15 cellular contexts compared by ENCODE assay signal in genomic region chr4:13933163-13933562, GRCh38.
DNase-seq lines count a peak whose midpoint lies in the region; ATAC-seq and TF ChIP-seq lines count a peak whose summit lies in the region.
"Had no signal": no experiment of that assay in that cellular context is flagged by ENCODE, and none has a peak within 500 bp of the region (broad histone marks: within the 10 kb centered on the region; RNA-seq: fewer than 3 reads in every experiment).

No MANE protein-coding gene starts in this region.

- no peaks in the 10 kb centered on the region for H3K27me3 Mint-ChIP-seq in natural killer cell treated with Interleukin-12 subunit alpha and Interleukin-12 subunit beta and Interleukin-15 and Interleukin-18, amount 100 ng/mL, for 72 hours
- H3K27me3 Mint-ChIP-seq in activated CD4-positive, alpha-beta T cell treated with anti-CD3 and anti-CD28 coated beads, Interleukin-2, amount 10 ng/mL, durations not matched to agents 24 days and 14 days: no peaks in the 10 kb centered on the region

- POLR2A ChIA-PET in A673 (lab: Charles Lee; ENCODE audit: low non-redundant PET): no interaction called here

- H3K27ac ChIP-seq in A673 (ENCODE audit: low read depth, low read length, poor library complexity, severe bottlenecking): no peak overlapping the region
- H3K27ac ChIP-seq: BLaER1 treated with 17β-estradiol and CSF1 and Interleukin-3, amounts not matched to agents 10 nM and 100 nM; RWPE1 had no signal

- no peaks in the 10 kb centered on the region for H3K36me3 ChIP-seq in A673 (ENCODE audit: insufficient read depth, low read length, poor library complexity, severe bottlenecking)
- H3K36me3 ChIP-seq: BLaER1 treated with 17β-estradiol and CSF1 and Interleukin-3, amounts not matched to agents 10 nM and 100 nM had no signal

- intact Hi-C loops in A673 (cut with micrococcal nuclease; ENCODE audit: unreplicated experiment): no loop called here
- intact Hi-C loops in activated CD4-positive, alpha-beta T cell treated with anti-CD3 and anti-CD28 coated beads, Interleukin-2, amount 10 ng/mL, durations not matched to agents 24 days and 14 days (cut with micrococcal nuclease): no loop called here

- CTCF ChIA-PET in A673 (lab: Charles Lee): no interaction called here

- peaks cover 3% of the 10 kb centered on the region for H3K9me3 Mint-ChIP-seq in natural killer cell treated with Interleukin-12 subunit alpha and Interleukin-12 subunit beta and Interleukin-15 and Interleukin-18, amount 100 ng/mL, for 72 hours
- no peaks in the 10 kb centered on the region for H3K9me3 Mint-ChIP-seq in activated CD4-positive, alpha-beta T cell treated with anti-CD3 and anti-CD28 coated beads, Interleukin-2, amount 10 ng/mL, durations not matched to agents 24 days and 14 days

- DNase-seq in A673 (ENCODE audit: low spot score) (no peak), GM12864 (ENCODE audit: low read depth) (no peak), glomerular visceral epithelial cell (ENCODE audit: extremely low spot score) (peak; percentile 38), GOT3 (lab: John Stamatoyannopoulos, UW) (no peak)
- DNase-seq in natural killer cell treated with Interleukin-12 subunit alpha and Interleukin-12 subunit beta and Interleukin-15 and Interleukin-18, amount 100 ng/mL, for 72 hours (ENCODE audit: low spot score): no peak
- DNase-seq in activated CD4-positive, alpha-beta T cell treated with anti-CD3 and anti-CD28 coated beads, Interleukin-2, amount 10 ng/mL, durations not matched to agents 24 days and 14 days: no peak
- DNase-seq: cortex of kidney, NCI-H1105 treated with DMSO at 0.1 percent for 48 hours, NCI-H446 treated with DMSO at 0.1 percent for 48 hours had no signal

- no peak for ATAC-seq in natural killer cell treated with Interleukin-12 subunit alpha and Interleukin-12 subunit beta and Interleukin-15 and Interleukin-18, amount 100 ng/mL, for 72 hours
- no peak for ATAC-seq in GM18867 (IDR thresholded peaks at IDR 0.05; ENCODE audit: unreplicated experiment)
- ATAC-seq: activated naive CD4-positive, alpha-beta T cell treated with anti-CD3 and anti-CD28 coated beads, Interleukin-2, amount 50 U/mL, for 72 hours had no signal

- no peak overlapping the region for H3K4me3 Mint-ChIP-seq in natural killer cell treated with Interleukin-12 subunit alpha and Interleukin-12 subunit beta and Interleukin-15 and Interleukin-18, amount 100 ng/mL, for 72 hours
- H3K4me3 Mint-ChIP-seq in activated CD4-positive, alpha-beta T cell treated with anti-CD3 and anti-CD28 coated beads, Interleukin-2, amount 10 ng/mL, durations not matched to agents 24 days and 14 days: no peak overlapping the region

- no peaks in the 10 kb centered on the region for H3K27me3 ChIP-seq in A673 (replicated peaks; ENCODE audit: insufficient read depth, low read depth, low read length, poor library complexity)
- H3K27me3 ChIP-seq: BLaER1 treated with 17β-estradiol and CSF1 and Interleukin-3, amounts not matched to agents 10 nM and 100 nM had no signal

- no TSS peak for BruUV-seq in A673 (replicated peaks; lab: Mats Ljungman, UMichigan)

- peaks cover 5% of the 10 kb centered on the region for H3K4me1 ChIP-seq in A673 (ENCODE audit: insufficient read depth, low read length, poor library complexity, severe bottlenecking)
- H3K4me1 ChIP-seq: BLaER1 treated with 17β-estradiol and CSF1 and Interleukin-3, amounts not matched to agents 10 nM and 100 nM had no signal

- TF ChIP-seq CTCF in A673 (conservative IDR thresholded peaks at IDR 0.05; ENCODE audit: low read depth, low read length) (peak; percentile 16; the same call in 1 of the 2 replicates), GM12864 (IDR thresholded peaks at IDR 0.05; ENCODE audit: low read depth, low read length, missing control alignments) (peak; percentile 34), WI38 (IDR thresholded peaks at IDR 0.05; ENCODE audit: low read depth, low read length) (peak; percentile 32; the same call in 1 of the 2 replicates)

- no peaks in the 10 kb centered on the region for H3K4me1 Mint-ChIP-seq in natural killer cell treated with Interleukin-12 subunit alpha and Interleukin-12 subunit beta and Interleukin-15 and Interleukin-18, amount 100 ng/mL, for 72 hours (ENCODE audit: low read depth in 2 of 2)
- no peaks in the 10 kb centered on the region for H3K4me1 Mint-ChIP-seq in activated CD4-positive, alpha-beta T cell treated with anti-CD3 and anti-CD28 coated beads, Interleukin-2, amount 10 ng/mL, durations not matched to agents 24 days and 14 days

- no peak overlapping the region for H3K27ac Mint-ChIP-seq in natural killer cell treated with Interleukin-12 subunit alpha and Interleukin-12 subunit beta and Interleukin-15 and Interleukin-18, amount 100 ng/mL, for 72 hours
- H3K27ac Mint-ChIP-seq in activated CD4-positive, alpha-beta T cell treated with anti-CD3 and anti-CD28 coated beads, Interleukin-2, amount 10 ng/mL, durations not matched to agents 24 days and 14 days: no peak overlapping the region
- H3K27ac Mint-ChIP-seq: activated naive CD4-positive, alpha-beta T cell treated with anti-CD3 and anti-CD28 coated beads, Interleukin-2, amount 50 U/mL, for 72 hours had no signal

- no peaks in the 10 kb centered on the region for H3K36me3 Mint-ChIP-seq in natural killer cell treated with Interleukin-12 subunit alpha and Interleukin-12 subunit beta and Interleukin-15 and Interleukin-18, amount 100 ng/mL, for 72 hours
- no peaks in the 10 kb centered on the region for H3K36me3 Mint-ChIP-seq in activated CD4-positive, alpha-beta T cell treated with anti-CD3 and anti-CD28 coated beads, Interleukin-2, amount 10 ng/mL, durations not matched to agents 24 days and 14 days (ENCODE audit: low read depth)

- H3K4me3 ChIP-seq in A673 (ENCODE audit: low read depth, low read length, poor library complexity, severe bottlenecking): no peak overlapping the region
- no peak overlapping the region for H3K4me3 ChIP-seq in GM12864 (ENCODE audit: low read depth, low read length)
- no peak overlapping the region for H3K4me3 ChIP-seq in WI38 (ENCODE audit: low read depth, low read length)
- H3K4me3 ChIP-seq: BLaER1 treated with 17β-estradiol and CSF1 and Interleukin-3, amounts not matched to agents 10 nM and 100 nM; lung had no signal

- no peaks in the 10 kb centered on the region for H3K9me3 ChIP-seq in A673 (ENCODE audit: low read depth, low read length, poor library complexity, severe bottlenecking)
- H3K9me3 ChIP-seq: BLaER1 treated with 17β-estradiol and CSF1 and Interleukin-3, amounts not matched to agents 10 nM and 100 nM had no signal
